In the genomic region with DNA sequence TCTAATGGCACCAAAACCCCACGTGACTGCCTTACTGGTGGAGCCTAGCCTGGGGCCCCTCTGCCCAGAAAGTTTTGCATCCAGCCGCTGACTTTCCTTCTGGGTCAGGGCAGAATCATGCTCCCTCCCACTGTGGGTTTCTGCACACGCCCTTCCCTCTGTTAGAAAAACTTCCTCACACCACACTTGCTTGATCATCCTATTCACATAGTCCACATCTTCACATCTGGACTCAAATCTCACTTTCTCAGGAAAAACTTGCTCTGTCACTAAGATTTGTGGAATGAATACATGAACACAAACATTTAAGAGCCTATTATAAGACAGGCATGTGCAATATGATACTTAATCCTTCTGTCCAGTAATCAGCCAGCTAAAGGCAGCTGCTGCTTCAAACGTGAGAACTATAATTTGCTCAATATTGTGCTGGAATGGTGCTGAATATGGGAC, we compare ENCODE assay signal across 1 cellular context.
TF ChIP-seq lines count a peak whose summit lies in the region.

No MANE protein-coding gene starts in this region.

TF ChIP-seq in SK-N-SH treated with all-trans-retinoic acid at 6 μM for 48 hours, 23 proteins besides CTCF, POLR2A, EP300 and RAD21 (continued from another document):
- TF ChIP-seq, protein P1, sequence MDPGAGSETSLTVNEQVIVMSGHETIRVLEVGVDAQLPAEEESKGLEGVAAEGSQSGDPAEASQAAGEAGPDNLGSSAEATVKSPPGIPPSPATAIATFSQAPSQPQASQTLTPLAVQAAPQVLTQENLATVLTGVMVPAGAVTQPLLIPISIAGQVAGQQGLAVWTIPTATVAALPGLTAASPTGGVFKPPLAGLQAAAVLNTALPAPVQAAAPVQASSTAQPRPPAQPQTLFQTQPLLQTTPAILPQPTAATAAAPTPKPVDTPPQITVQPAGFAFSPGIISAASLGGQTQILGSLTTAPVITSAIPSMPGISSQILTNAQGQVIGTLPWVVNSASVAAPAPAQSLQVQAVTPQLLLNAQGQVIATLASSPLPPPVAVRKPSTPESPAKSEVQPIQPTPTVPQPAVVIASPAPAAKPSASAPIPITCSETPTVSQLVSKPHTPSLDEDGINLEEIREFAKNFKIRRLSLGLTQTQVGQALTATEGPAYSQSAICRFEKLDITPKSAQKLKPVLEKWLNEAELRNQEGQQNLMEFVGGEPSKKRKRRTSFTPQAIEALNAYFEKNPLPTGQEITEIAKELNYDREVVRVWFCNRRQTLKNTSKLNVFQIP (CRISPR knock-in tag; IDR thresholded peaks at IDR 0.05; ENCODE audit: borderline replicate concordance, low read depth), result no peak
- TF ChIP-seq ISL1 (CRISPR knock-in tag; IDR thresholded peaks at IDR 0.05), result no peak
- no peak for TF ChIP-seq SNAI2 (CRISPR knock-in tag; IDR thresholded peaks at IDR 0.05)
- no peak for TF ChIP-seq ZNF70 (CRISPR knock-in tag; IDR thresholded peaks at IDR 0.05)
- no peak for TF ChIP-seq ZFP3 (CRISPR knock-in tag; IDR thresholded peaks at IDR 0.05)
- TF ChIP-seq ESRRG (CRISPR knock-in tag; IDR thresholded peaks at IDR 0.05), result no peak
- no peak for TF ChIP-seq TCF4 (CRISPR knock-in tag; IDR thresholded peaks at IDR 0.05; ENCODE audit: borderline replicate concordance)
- TF ChIP-seq, protein P2, sequence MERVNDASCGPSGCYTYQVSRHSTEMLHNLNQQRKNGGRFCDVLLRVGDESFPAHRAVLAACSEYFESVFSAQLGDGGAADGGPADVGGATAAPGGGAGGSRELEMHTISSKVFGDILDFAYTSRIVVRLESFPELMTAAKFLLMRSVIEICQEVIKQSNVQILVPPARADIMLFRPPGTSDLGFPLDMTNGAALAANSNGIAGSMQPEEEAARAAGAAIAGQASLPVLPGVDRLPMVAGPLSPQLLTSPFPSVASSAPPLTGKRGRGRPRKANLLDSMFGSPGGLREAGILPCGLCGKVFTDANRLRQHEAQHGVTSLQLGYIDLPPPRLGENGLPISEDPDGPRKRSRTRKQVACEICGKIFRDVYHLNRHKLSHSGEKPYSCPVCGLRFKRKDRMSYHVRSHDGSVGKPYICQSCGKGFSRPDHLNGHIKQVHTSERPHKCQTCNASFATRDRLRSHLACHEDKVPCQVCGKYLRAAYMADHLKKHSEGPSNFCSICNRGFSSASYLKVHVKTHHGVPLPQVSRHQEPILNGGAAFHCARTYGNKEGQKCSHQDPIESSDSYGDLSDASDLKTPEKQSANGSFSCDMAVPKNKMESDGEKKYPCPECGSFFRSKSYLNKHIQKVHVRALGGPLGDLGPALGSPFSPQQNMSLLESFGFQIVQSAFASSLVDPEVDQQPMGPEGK (CRISPR knock-in tag; IDR thresholded peaks at IDR 0.05; ENCODE audit: borderline replicate concordance), result no peak
- TF ChIP-seq, protein P3, sequence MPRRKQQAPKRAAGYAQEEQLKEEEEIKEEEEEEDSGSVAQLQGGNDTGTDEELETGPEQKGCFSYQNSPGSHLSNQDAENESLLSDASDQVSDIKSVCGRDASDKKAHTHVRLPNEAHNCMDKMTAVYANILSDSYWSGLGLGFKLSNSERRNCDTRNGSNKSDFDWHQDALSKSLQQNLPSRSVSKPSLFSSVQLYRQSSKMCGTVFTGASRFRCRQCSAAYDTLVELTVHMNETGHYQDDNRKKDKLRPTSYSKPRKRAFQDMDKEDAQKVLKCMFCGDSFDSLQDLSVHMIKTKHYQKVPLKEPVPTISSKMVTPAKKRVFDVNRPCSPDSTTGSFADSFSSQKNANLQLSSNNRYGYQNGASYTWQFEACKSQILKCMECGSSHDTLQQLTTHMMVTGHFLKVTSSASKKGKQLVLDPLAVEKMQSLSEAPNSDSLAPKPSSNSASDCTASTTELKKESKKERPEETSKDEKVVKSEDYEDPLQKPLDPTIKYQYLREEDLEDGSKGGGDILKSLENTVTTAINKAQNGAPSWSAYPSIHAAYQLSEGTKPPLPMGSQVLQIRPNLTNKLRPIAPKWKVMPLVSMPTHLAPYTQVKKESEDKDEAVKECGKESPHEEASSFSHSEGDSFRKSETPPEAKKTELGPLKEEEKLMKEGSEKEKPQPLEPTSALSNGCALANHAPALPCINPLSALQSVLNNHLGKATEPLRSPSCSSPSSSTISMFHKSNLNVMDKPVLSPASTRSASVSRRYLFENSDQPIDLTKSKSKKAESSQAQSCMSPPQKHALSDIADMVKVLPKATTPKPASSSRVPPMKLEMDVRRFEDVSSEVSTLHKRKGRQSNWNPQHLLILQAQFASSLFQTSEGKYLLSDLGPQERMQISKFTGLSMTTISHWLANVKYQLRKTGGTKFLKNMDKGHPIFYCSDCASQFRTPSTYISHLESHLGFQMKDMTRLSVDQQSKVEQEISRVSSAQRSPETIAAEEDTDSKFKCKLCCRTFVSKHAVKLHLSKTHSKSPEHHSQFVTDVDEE (CRISPR knock-in tag; IDR thresholded peaks at IDR 0.05), result no peak
- TF ChIP-seq BACH2 (CRISPR knock-in tag; IDR thresholded peaks at IDR 0.05; ENCODE audit: borderline replicate concordance), result no peak
- no peak for TF ChIP-seq ARNTL (CRISPR knock-in tag; IDR thresholded peaks at IDR 0.05; ENCODE audit: borderline replicate concordance, low read depth)
- TF ChIP-seq, protein P4, sequence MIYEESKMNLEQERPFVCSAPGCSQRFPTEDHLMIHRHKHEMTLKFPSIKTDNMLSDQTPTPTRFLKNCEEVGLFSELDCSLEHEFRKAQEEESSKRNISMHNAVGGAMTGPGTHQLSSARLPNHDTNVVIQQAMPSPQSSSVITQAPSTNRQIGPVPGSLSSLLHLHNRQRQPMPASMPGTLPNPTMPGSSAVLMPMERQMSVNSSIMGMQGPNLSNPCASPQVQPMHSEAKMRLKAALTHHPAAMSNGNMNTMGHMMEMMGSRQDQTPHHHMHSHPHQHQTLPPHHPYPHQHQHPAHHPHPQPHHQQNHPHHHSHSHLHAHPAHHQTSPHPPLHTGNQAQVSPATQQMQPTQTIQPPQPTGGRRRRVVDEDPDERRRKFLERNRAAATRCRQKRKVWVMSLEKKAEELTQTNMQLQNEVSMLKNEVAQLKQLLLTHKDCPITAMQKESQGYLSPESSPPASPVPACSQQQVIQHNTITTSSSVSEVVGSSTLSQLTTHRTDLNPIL (CRISPR knock-in tag; IDR thresholded peaks at IDR 0.05; ENCODE audit: low read depth), result no peak
- TF ChIP-seq RARB (CRISPR knock-in tag; IDR thresholded peaks at IDR 0.05), result no peak
- TF ChIP-seq, protein P5, sequence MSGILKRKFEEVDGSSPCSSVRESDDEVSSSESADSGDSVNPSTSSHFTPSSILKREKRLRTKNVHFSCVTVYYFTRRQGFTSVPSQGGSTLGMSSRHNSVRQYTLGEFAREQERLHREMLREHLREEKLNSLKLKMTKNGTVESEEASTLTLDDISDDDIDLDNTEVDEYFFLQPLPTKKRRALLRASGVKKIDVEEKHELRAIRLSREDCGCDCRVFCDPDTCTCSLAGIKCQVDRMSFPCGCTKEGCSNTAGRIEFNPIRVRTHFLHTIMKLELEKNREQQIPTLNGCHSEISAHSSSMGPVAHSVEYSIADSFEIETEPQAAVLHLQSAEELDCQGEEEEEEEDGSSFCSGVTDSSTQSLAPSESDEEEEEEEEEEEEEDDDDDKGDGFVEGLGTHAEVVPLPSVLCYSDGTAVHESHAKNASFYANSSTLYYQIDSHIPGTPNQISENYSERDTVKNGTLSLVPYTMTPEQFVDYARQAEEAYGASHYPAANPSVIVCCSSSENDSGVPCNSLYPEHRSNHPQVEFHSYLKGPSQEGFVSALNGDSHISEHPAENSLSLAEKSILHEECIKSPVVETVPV (CRISPR knock-in tag; IDR thresholded peaks at IDR 0.05), result no peak
- no peak for TF ChIP-seq TOX (CRISPR knock-in tag; IDR thresholded peaks at IDR 0.05; ENCODE audit: borderline replicate concordance)
